Comparison of ENCODE assay signal across 11 cellular contexts in genomic region chr16:50301626-50302471, GRCh38. TPM values are rescaled to one million over a fixed set of nuclear protein-coding genes. Genes with fewer than 3 reads are reported as not detected.
DNase-seq lines count a peak whose midpoint lies in the region; ATAC-seq and TF ChIP-seq lines count a peak whose summit lies in the region.
"Had no signal": no experiment of that assay in that cellular context is flagged by ENCODE, and none has a peak within 500 bp of the region (broad histone marks: within the 10 kb centered on the region; RNA-seq: fewer than 3 reads in every experiment).

No MANE protein-coding gene starts in this region.

- peaks cover 7% of the 10 kb centered on the region for H3K4me1 Mint-ChIP-seq in MCF 10A (ENCODE audit: insufficient read depth, unreplicated experiment)
- H3K4me1 Mint-ChIP-seq in type B pancreatic cell (ENCODE audit: unreplicated experiment) = peaks cover 6% of the 10 kb centered on the region

- BruUV-seq in MCF 10A (replicated peaks; lab: Mats Ljungman, UMichigan) = no TSS peak

- H3K27me3 Mint-ChIP-seq in MCF 10A (ENCODE audit: insufficient read depth, unreplicated experiment) (no peaks in the 10 kb centered on the region), type B pancreatic cell (no peaks in the 10 kb centered on the region)

- H3K36me3 Mint-ChIP-seq in activated naive CD4-positive, alpha-beta T cell treated with anti-CD3 and anti-CD28 coated beads, Interleukin-2, amount 50 U/mL, for 72 hours = no peaks in the 10 kb centered on the region
- H3K36me3 Mint-ChIP-seq in MCF 10A (ENCODE audit: insufficient read depth, unreplicated experiment) (no peaks in the 10 kb centered on the region), type B pancreatic cell (no peaks in the 10 kb centered on the region)

- ATAC-seq in activated naive CD4-positive, alpha-beta T cell treated with anti-CD3 and anti-CD28 coated beads, Interleukin-2, amount 50 U/mL, for 72 hours = no peak
- no peak for ATAC-seq in HG03175 (IDR thresholded peaks at IDR 0.05; ENCODE audit: unreplicated experiment)
- no peak for ATAC-seq in GM21737 (IDR thresholded peaks at IDR 0.05; ENCODE audit: unreplicated experiment)
- ATAC-seq: PC-3 had no signal

- H3K4me3 Mint-ChIP-seq in MCF 10A (ENCODE audit: unreplicated experiment) (no peak overlapping the region), type B pancreatic cell (no peak overlapping the region)

- intact Hi-C loops in MCF 10A (cut with micrococcal nuclease) = no loop called here

- POLR2A ChIA-PET in MCF 10A (lab: Yijun Ruan, JAX) = interaction anchor here (0.6 kb wide), 1 partner anchor 24 kb away, joined by 4 read pairs; no protein-coding TSS in a partner anchor

- DNase-seq in activated naive CD4-positive, alpha-beta T cell treated with anti-CD3 and anti-CD28 coated beads, Interleukin-2, amount 50 U/mL, for 72 hours (ENCODE audit: low spot score in 2 of 2) = peak in 1 of 2 donors; percentile 48
- DNase-seq in activated naive CD4-positive, alpha-beta T cell (lab: John Stamatoyannopoulos, UW) = no peak
- peak; percentile 52 for DNase-seq in MCF 10A (ENCODE audit: unreplicated experiment)
- DNase-seq in kidney glomerular epithelial cell (lab: John Stamatoyannopoulos, UW) = peak; percentile 27
- peak; percentile 53 for DNase-seq in type B pancreatic cell (ENCODE audit: extremely low spot score, unreplicated experiment)
- DNase-seq in NCI-H510A treated with DMSO at 0.1 percent for 48 hours (lab: John Stamatoyannopoulos, UW) = no peak
- DNase-seq: effector CD4-positive, alpha-beta T cell; MG63; PC-3 had no signal

- TF ChIP-seq CTCF in MCF 10A (IDR thresholded peaks at IDR 0.05; ENCODE audit: unreplicated experiment) = no peak
- TF ChIP-seq CTCF in type B pancreatic cell (conservative IDR thresholded peaks at IDR 0.05) = no peak

- H3K27ac Mint-ChIP-seq in activated naive CD4-positive, alpha-beta T cell treated with anti-CD3 and anti-CD28 coated beads, Interleukin-2, amount 50 U/mL, for 72 hours = peak overlapping the region; percentile 9 to 43
- peak overlapping the region; percentile 70 for H3K27ac Mint-ChIP-seq in MCF 10A (ENCODE audit: low read depth, unreplicated experiment)
- peak overlapping the region; percentile 58 for H3K27ac Mint-ChIP-seq in type B pancreatic cell

- CTCF ChIA-PET in MCF 10A (lab: Yijun Ruan, JAX) = interaction anchor here (1.3 kb wide), 1 partner anchor 66 kb away, joined by 4 read pairs; no protein-coding TSS in a partner anchor

- H3K9me3 Mint-ChIP-seq in activated naive CD4-positive, alpha-beta T cell treated with anti-CD3 and anti-CD28 coated beads, Interleukin-2, amount 50 U/mL, for 72 hours = no peaks in the 10 kb centered on the region
- H3K9me3 Mint-ChIP-seq in MCF 10A (ENCODE audit: unreplicated experiment) (no peaks in the 10 kb centered on the region), type B pancreatic cell (no peaks in the 10 kb centered on the region)

RNA-seq across cellular contexts. Expression of gene ADCY7, which starts 35.5 kb away (rescaled TPM):
- total RNA-seq in activated naive CD4-positive, alpha-beta T cell treated with anti-CD3 and anti-CD28 coated beads, Interleukin-2, amount 50 U/mL, for 72 hours = 100 to 1,000 TPM in 1 of 2 donors, 10 to 100 TPM in 1; 78.5 to 104 TPM
- total RNA-seq in MCF 10A (2022) = 32.9 and 61.5 TPM in 2 replicates
- 16.8 and 32.8 TPM in 2 replicates for total RNA-seq in type B pancreatic cell (ENCODE audit: low replicate concordance)

Comparison
In these comparisons a context has a peak if more than half of its experiments do, and no peak if none do; other contexts are left out.
1. DNase-seq: peak in MCF 10A (single experiment), kidney glomerular epithelial cell (single experiment) and type B pancreatic cell (single experiment); none in activated naive CD4-positive, alpha-beta T cell (0 of 4) and NCI-H510A treated with DMSO at 0.1 percent for 48 hours (single experiment).
2. Peak in every context shown above with its lines, with median percentiles within 50 percentile points of each other: H3K27ac Mint-ChIP-seq.